In genomic region chrX:111867236-111867635, GRCh38 we compare ENCODE assay signal across 33 cellular contexts. TPM values are rescaled to one million over a fixed set of nuclear protein-coding genes. Genes with fewer than 3 reads are reported as not detected.
"Had no signal": no experiment of that assay in that cellular context is flagged by ENCODE, and none has a peak within 500 bp of the region (broad histone marks: within the 10 kb centered on the region; RNA-seq: fewer than 3 reads in every experiment).

No MANE protein-coding gene starts in this region.

- H3K36me3 ChIP-seq: colonic mucosa, esophagus squamous epithelium, gastrocnemius medialis, heart right ventricle, left lung, lower lobe of right lung had no signal

- H3K9me3 Mint-ChIP-seq: dendritic cell treated with granulocyte-macrophage colony-stimulating factor and Interleukin-4, amounts not matched to agents 40 ng/mL and 50 ng/mL, for 4 days; effector memory CD8-positive, alpha-beta T cell had no signal

- H3K27me3 Mint-ChIP-seq: dendritic cell treated with granulocyte-macrophage colony-stimulating factor and Interleukin-4, amounts not matched to agents 40 ng/mL and 50 ng/mL, for 4 days had no signal

- H3K36me3 Mint-ChIP-seq: mesothelial cell of epicardium had no signal

- H3K27me3 ChIP-seq: colonic mucosa, esophagus squamous epithelium had no signal

- H3K4me1 ChIP-seq: colonic mucosa, gastrocnemius medialis, left lung, lower lobe of right lung had no signal

- H3K4me3 ChIP-seq: colonic mucosa, esophagus squamous epithelium, gastrocnemius medialis, heart right ventricle, left lung, lower lobe of right lung, mucosa of descending colon had no signal

- H3K4me3 Mint-ChIP-seq: dendritic cell treated with granulocyte-macrophage colony-stimulating factor and Interleukin-4, amounts not matched to agents 40 ng/mL and 50 ng/mL, for 4 days; effector memory CD8-positive, alpha-beta T cell; endodermal cell; mesothelial cell of epicardium had no signal

- DNase-seq: colonic mucosa; cortex of kidney; effector CD8-positive, alpha-beta T cell; effector memory CD8-positive, alpha-beta T cell; endodermal cell; erythroblast; esophagus squamous epithelium; foreskin fibroblast; foreskin melanocyte; gastrocnemius medialis; glutamatergic neuron; head of caudate nucleus; heart right ventricle; hippocampal formation; left cardiac atrium; left lung; left ventricle myocardium superior; lower lobe of right lung; mucosa of descending colon had no signal

- H3K27ac Mint-ChIP-seq: dendritic cell treated with granulocyte-macrophage colony-stimulating factor and Interleukin-4, amounts not matched to agents 40 ng/mL and 50 ng/mL, for 4 days; effector memory CD8-positive, alpha-beta T cell; endodermal cell; mesothelial cell of epicardium had no signal

- FAIRE-seq: endometrium, islet of Langerhans, keratinocyte had no signal

- H3K9me3 ChIP-seq: colonic mucosa, esophagus squamous epithelium, gastrocnemius medialis, heart right ventricle, left lung, lower lobe of right lung, mucosa of descending colon had no signal

- H3K27ac ChIP-seq: colonic mucosa, epithelial cell of prostate, esophagus squamous epithelium, gastrocnemius medialis, heart right ventricle, left lung, lower lobe of right lung had no signal

RNA-seq across cellular contexts. Expression of gene TRPC5OS, which starts 8.7 kb away (rescaled TPM):
- total RNA-seq: colonic mucosa, dermis microvascular lymphatic vessel endothelial cell, endodermal cell, esophagus mucosa, esophagus squamous epithelium, gastrocnemius medialis, glomerular endothelial cell, heart right ventricle, kidney epithelial cell, left lung, left ventricle myocardium superior, lower leg skin, lower lobe of right lung, lung microvascular endothelial cell, mesenteric fat pad, mucosa of descending colon, myocyte had no signal
